In the genomic region with DNA sequence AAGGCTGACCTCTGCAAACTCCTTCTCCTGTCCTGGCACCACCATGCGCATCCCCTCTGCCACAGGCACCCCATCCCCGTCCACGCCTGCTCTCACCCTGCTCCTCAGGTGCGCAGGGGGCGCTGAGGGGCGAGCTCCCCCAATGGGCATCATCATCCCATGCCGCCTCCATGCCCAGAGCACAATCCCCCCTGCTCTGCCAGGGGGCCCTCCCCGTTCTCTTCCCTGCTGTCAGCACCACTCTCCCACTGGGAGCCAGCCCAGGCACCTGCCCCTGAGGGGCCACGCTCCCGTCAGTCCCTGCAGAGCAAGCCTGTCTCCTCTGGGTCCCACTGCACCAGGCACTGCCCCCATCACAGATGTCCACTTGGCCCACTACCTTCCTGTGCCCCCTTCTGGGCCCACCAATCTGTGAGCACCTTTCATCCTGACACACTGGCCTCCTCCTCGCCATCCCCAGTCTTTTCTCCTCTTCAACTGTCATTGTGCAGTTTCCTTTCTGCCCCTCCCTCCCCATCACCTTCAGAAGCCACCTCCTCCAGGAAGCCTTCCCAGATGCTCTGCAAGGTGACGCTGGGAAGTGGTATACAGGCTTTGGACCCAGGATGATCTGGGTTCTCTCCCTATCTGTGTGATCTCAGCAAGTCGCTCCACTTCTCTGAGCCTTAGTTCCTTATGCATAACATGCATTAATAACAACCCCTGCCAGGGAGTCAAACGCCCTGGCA, we compare ENCODE assay signal across 21 cellular contexts.
"Had no signal": no experiment of that assay in that cellular context is flagged by ENCODE, and none has a peak within 500 bp of the region (broad histone marks: within the 10 kb centered on the region; RNA-seq: fewer than 3 reads in every experiment).

No MANE protein-coding gene starts in this region.

- H3K9me3 Mint-ChIP-seq: activated CD4-positive, alpha-beta memory T cell treated with anti-CD3 and anti-CD28 coated beads, Interleukin-2, amount 10 ng/mL, durations not matched to agents 7 days and 5 days; activated naive CD4-positive, alpha-beta T cell treated with anti-CD3 and anti-CD28 coated beads, Interleukin-2, amount 50 U/mL, for 72 hours; immature natural killer cell; stimulated activated memory B cell treated with anti-CD40 and anti-IgM and Interleukin-4, amounts not matched to agents 10 μg/mL and 1 μg/mL and 100 μg/mL, for 72 hours; T-helper 2 cell treated with Interferon-gamma antibody and Interleukin-4, amounts not matched to agents 5 μg/mL and 100 μg/mL, for 36 hours had no signal

- FAIRE-seq: TTC549 had no signal

- H3K27me3 Mint-ChIP-seq: activated CD4-positive, alpha-beta T cell treated with anti-CD3 and anti-CD28 coated beads for 36 hours had no signal

- DNase-seq: activated CD4-positive, alpha-beta memory T cell treated with anti-CD3 and anti-CD28 coated beads, Interleukin-2, amount 10 ng/mL, durations not matched to agents 7 days and 5 days; activated CD4-positive, alpha-beta T cell treated with anti-CD3 and anti-CD28 coated beads for 36 hours; activated effector memory CD4-positive, alpha-beta T cell treated with anti-CD3 and anti-CD28 coated beads, Interleukin-2, amount 50 U/mL, for 16 hours; activated T-cell treated with anti-CD3 and anti-CD28 coated beads, Interleukin-2, amount 50 U/mL, for 48 hours; adrenal gland; effector CD8-positive, alpha-beta T cell; immature natural killer cell; kidney glomerular epithelial cell; left ventricle myocardium inferior; stimulated activated CD4-positive, alpha-beta T cell treated with anti-CD3 and anti-CD28 coated beads, Interleukin-4, amount 100 ng/mL, for 24 hours; upper lobe of right lung had no signal

- H3K4me3 ChIP-seq: adrenal gland, esophagus muscularis mucosa, gastroesophageal sphincter, heart right ventricle, left ventricle myocardium inferior, smooth muscle cell, thoracic aorta, upper lobe of right lung had no signal

- H3K27ac Mint-ChIP-seq: activated CD4-positive, alpha-beta memory T cell treated with anti-CD3 and anti-CD28 coated beads, Interleukin-2, amount 10 ng/mL, durations not matched to agents 7 days and 5 days; activated CD4-positive, alpha-beta T cell treated with anti-CD3 and anti-CD28 coated beads for 36 hours; immature natural killer cell; stimulated activated memory B cell treated with anti-CD40 and anti-IgM and Interleukin-4, amounts not matched to agents 10 μg/mL and 1 μg/mL and 100 μg/mL, for 72 hours; T-helper 2 cell treated with Interferon-gamma antibody and Interleukin-4, amounts not matched to agents 5 μg/mL and 100 μg/mL, for 36 hours had no signal

- H3K27ac ChIP-seq: adrenal gland, esophagus muscularis mucosa, gastroesophageal sphincter, heart right ventricle, left ventricle myocardium inferior, neutrophil, thoracic aorta, upper lobe of right lung had no signal

- H3K36me3 ChIP-seq: adrenal gland, esophagus muscularis mucosa, gastroesophageal sphincter, heart right ventricle, left ventricle myocardium inferior, neutrophil, thoracic aorta, upper lobe of right lung had no signal

- H3K4me1 ChIP-seq: adrenal gland, upper lobe of right lung had no signal

- H3K36me3 Mint-ChIP-seq: activated naive CD4-positive, alpha-beta T cell treated with anti-CD3 and anti-CD28 coated beads, Interleukin-2, amount 50 U/mL, for 72 hours; immature natural killer cell; stimulated activated memory B cell treated with anti-CD40 and anti-IgM and Interleukin-4, amounts not matched to agents 10 μg/mL and 1 μg/mL and 100 μg/mL, for 72 hours had no signal

- H3K9me3 ChIP-seq: adrenal gland, esophagus muscularis mucosa, gastroesophageal sphincter, heart right ventricle, left ventricle myocardium inferior, neutrophil, thoracic aorta, upper lobe of right lung had no signal

- H3K4me3 Mint-ChIP-seq: activated CD4-positive, alpha-beta memory T cell treated with anti-CD3 and anti-CD28 coated beads, Interleukin-2, amount 10 ng/mL, durations not matched to agents 7 days and 5 days; activated CD4-positive, alpha-beta T cell treated with anti-CD3 and anti-CD28 coated beads for 36 hours; immature natural killer cell; stimulated activated memory B cell treated with anti-CD40 and anti-IgM and Interleukin-4, amounts not matched to agents 10 μg/mL and 1 μg/mL and 100 μg/mL, for 72 hours; T-helper 2 cell treated with Interferon-gamma antibody and Interleukin-4, amounts not matched to agents 5 μg/mL and 100 μg/mL, for 36 hours had no signal

- H3K4me1 Mint-ChIP-seq: activated CD4-positive, alpha-beta memory T cell treated with anti-CD3 and anti-CD28 coated beads, Interleukin-2, amount 10 ng/mL, durations not matched to agents 7 days and 5 days; immature natural killer cell had no signal

- ATAC-seq: activated CD4-positive, alpha-beta T cell treated with anti-CD3 and anti-CD28 coated beads for 36 hours; activated naive CD4-positive, alpha-beta T cell treated with anti-CD3 and anti-CD28 coated beads, Interleukin-2, amount 50 U/mL, for 72 hours; gastroesophageal sphincter; upper lobe of right lung had no signal

- H3K27me3 ChIP-seq: upper lobe of right lung had no signal

- H3K4me2 ChIP-seq: smooth muscle cell had no signal
